Comparison of ENCODE assay signal across 40 cellular contexts in genomic region chr16:1113489-1113888, GRCh38. TPM values are rescaled to one million over a fixed set of nuclear protein-coding genes. Genes with fewer than 3 reads are reported as not detected.
"Had no signal": no experiment of that assay in that cellular context is flagged by ENCODE, and none has a peak within 500 bp of the region (broad histone marks: within the 10 kb centered on the region; RNA-seq: fewer than 3 reads in every experiment).

No MANE protein-coding gene starts in this region.

- H3K36me3 Mint-ChIP-seq: activated CD4-positive, alpha-beta memory T cell treated with anti-CD3 and anti-CD28 coated beads for 36 hours; activated naive CD4-positive, alpha-beta T cell treated with anti-CD3 and anti-CD28 coated beads, Interleukin-2, amount 50 U/mL, for 72 hours; activated naive CD8-positive, alpha-beta T cell treated with anti-CD3 and anti-CD28 coated beads for 36 hours had no signal

- H3K4me3 Mint-ChIP-seq: activated B cell treated with CpG ODN at 0.5 μM for 24 hours; activated CD4-positive, alpha-beta memory T cell treated with anti-CD3 and anti-CD28 coated beads for 36 hours; activated CD4-positive, alpha-beta T cell treated with anti-CD3 and anti-CD28 coated beads, Interleukin-2, amount 10 ng/mL, durations not matched to agents 24 days and 14 days; activated CD8-positive, alpha-beta T cell treated with anti-CD3 and anti-CD28 coated beads for 36 hours; activated naive CD4-positive, alpha-beta T cell treated with anti-CD3 and anti-CD28 coated beads for 36 hours; activated naive CD8-positive, alpha-beta T cell treated with anti-CD3 and anti-CD28 coated beads for 36 hours; activated T-cell treated with anti-CD3 and anti-CD28 coated beads, Interleukin-2, amount 50 U/mL, for 4 hours; activated T-cell treated with anti-CD3 and anti-CD28 coated beads, Interleukin-2, amount 50 U/mL, for 72 hours; activated T-helper 1 cell treated with anti-CD3 and anti-CD28 coated beads, Interleukin-12 subunit alpha, Interleukin-12 subunit beta, Interleukin-2, Interleukin-4 antibody, amounts not matched to agents 30 ng/mL and 10 ng/mL and 1 ng/mL, durations not matched to agents 14 hours and 24 hours and 36 hours; activated T-helper 17 cell treated with anti-CD3 and anti-CD28 coated beads, Interleukin-2, amount 50 U/mL, for 72 hours; T-helper 1 cell treated with Interleukin-12 subunit alpha and Interleukin-12 subunit beta and Interleukin-4 antibody, amounts not matched to agents 30 μg/mL and 1 μg/mL, for 36 hours; T-helper 2 cell treated with Interferon-gamma antibody and Interleukin-4, amounts not matched to agents 5 μg/mL and 100 μg/mL, for 36 hours had no signal

- H3K9me3 Mint-ChIP-seq: activated B cell treated with CpG ODN at 0.5 μM for 24 hours; activated CD4-positive, alpha-beta memory T cell treated with anti-CD3 and anti-CD28 coated beads for 36 hours; activated CD4-positive, alpha-beta T cell treated with anti-CD3 and anti-CD28 coated beads, Interleukin-2, amount 10 ng/mL, durations not matched to agents 24 days and 14 days; activated CD8-positive, alpha-beta T cell treated with anti-CD3 and anti-CD28 coated beads for 36 hours; activated naive CD4-positive, alpha-beta T cell treated with anti-CD3 and anti-CD28 coated beads for 36 hours; activated naive CD4-positive, alpha-beta T cell treated with anti-CD3 and anti-CD28 coated beads, Interleukin-2, amount 50 U/mL, for 72 hours; activated naive CD8-positive, alpha-beta T cell treated with anti-CD3 and anti-CD28 coated beads for 36 hours; activated T-cell treated with anti-CD3 and anti-CD28 coated beads, Interleukin-2, amount 50 U/mL, for 4 hours; activated T-cell treated with anti-CD3 and anti-CD28 coated beads, Interleukin-2, amount 50 U/mL, for 72 hours; activated T-helper 1 cell treated with anti-CD3 and anti-CD28 coated beads, Interleukin-12 subunit alpha, Interleukin-12 subunit beta, Interleukin-2, Interleukin-4 antibody, amounts not matched to agents 30 ng/mL and 10 ng/mL and 1 ng/mL, durations not matched to agents 14 hours and 24 hours and 36 hours; activated T-helper 17 cell treated with anti-CD3 and anti-CD28 coated beads, Interleukin-2, amount 50 U/mL, for 72 hours; T-helper 1 cell treated with Interleukin-12 subunit alpha and Interleukin-12 subunit beta and Interleukin-4 antibody, amounts not matched to agents 30 μg/mL and 1 μg/mL, for 36 hours; T-helper 2 cell treated with Interferon-gamma antibody and Interleukin-4, amounts not matched to agents 5 μg/mL and 100 μg/mL, for 36 hours had no signal

- H3K27ac ChIP-seq: adrenal gland, body of pancreas, brain microvascular endothelial cell, breast epithelium, VCaP had no signal

- H3K4me1 ChIP-seq: adrenal gland, breast epithelium had no signal

- DNase-seq: activated B cell treated with CpG ODN at 0.5 μM for 24 hours; activated CD4-positive, alpha-beta memory T cell treated with anti-CD3 and anti-CD28 coated beads for 36 hours; activated CD4-positive, alpha-beta T cell treated with anti-CD3 and anti-CD28 coated beads for 4 hours; activated CD4-positive, alpha-beta T cell treated with anti-CD3 and anti-CD28 coated beads, Interleukin-2, amount 10 ng/mL, durations not matched to agents 24 days and 14 days; activated CD4-positive, alpha-beta T cell treated with anti-CD3 and anti-CD28 coated beads, Interleukin-2, amount 50 U/mL, for 1 hour; activated CD4-positive, alpha-beta T cell treated with anti-CD3 and anti-CD28 coated beads, Interleukin-2, amount 50 U/mL, for 4 hours; activated CD4-positive, CD25-positive, alpha-beta regulatory T cell treated with anti-CD3 and anti-CD28 coated beads, Interleukin-2, amount 50 U/mL, for 72 hours; activated CD8-positive, alpha-beta memory T cell treated with anti-CD3 and anti-CD28 coated beads, Interleukin-2, amount 50 U/mL, for 4 hours; activated CD8-positive, alpha-beta T cell treated with anti-CD3 and anti-CD28 coated beads for 36 hours; activated effector memory CD4-positive, alpha-beta T cell treated with anti-CD3 and anti-CD28 coated beads, Interleukin-2, amount 50 U/mL, for 16 hours; activated gamma-delta T cell treated with Interleukin-2 at 50 U/mL for 16 hours; activated naive CD4-positive, alpha-beta T cell; activated naive CD4-positive, alpha-beta T cell treated with anti-CD3 and anti-CD28 coated beads for 36 hours; activated naive CD4-positive, alpha-beta T cell treated with anti-CD3 and anti-CD28 coated beads, Interleukin-2, amount 50 U/mL, for 16 hours; activated naive CD8-positive, alpha-beta T cell treated with anti-CD3 and anti-CD28 coated beads for 36 hours; activated T-cell treated with anti-CD3 and anti-CD28 coated beads for 4 hours; activated T-cell treated with anti-CD3 and anti-CD28 coated beads, Interleukin-2, amount 50 U/mL, for 1 hour; activated T-cell treated with anti-CD3 and anti-CD28 coated beads, Interleukin-2, amount 50 U/mL, for 4 hours; activated T-cell treated with anti-CD3 and anti-CD28 coated beads, Interleukin-2, amount 50 U/mL, for 72 hours; adrenal gland; amniotic stem cell; aorta; body of pancreas; brain microvascular endothelial cell; central memory CD4-positive, alpha-beta T cell; T-helper 1 cell; T-helper 2 cell; T-helper 9 cell had no signal

- FAIRE-seq: astrocyte, TTC549 had no signal

- H3K36me3 ChIP-seq: adrenal gland, brain microvascular endothelial cell, breast epithelium had no signal

- H3K4me3 ChIP-seq: adrenal gland, body of pancreas, breast epithelium had no signal

- ATAC-seq: activated CD8-positive, alpha-beta T cell treated with anti-CD3 and anti-CD28 coated beads for 36 hours; activated naive CD4-positive, alpha-beta T cell treated with anti-CD3 and anti-CD28 coated beads, Interleukin-2, amount 50 U/mL, for 72 hours; activated T-cell treated with anti-CD3 and anti-CD28 coated beads, Interleukin-2, amount 50 U/mL, for 4 hours; activated T-cell treated with anti-CD3 and anti-CD28 coated beads, Interleukin-2, amount 50 U/mL, for 72 hours; activated T-helper 17 cell treated with anti-CD3 and anti-CD28 coated beads, Interleukin-2, amount 50 U/mL, for 72 hours; body of pancreas had no signal

- H3K9me3 ChIP-seq: adrenal gland, body of pancreas, breast epithelium had no signal

- H3K27me3 ChIP-seq: adrenal gland had no signal

- H3K4me1 Mint-ChIP-seq: activated B cell treated with CpG ODN at 0.5 μM for 24 hours; activated CD4-positive, alpha-beta T cell treated with anti-CD3 and anti-CD28 coated beads, Interleukin-2, amount 10 ng/mL, durations not matched to agents 24 days and 14 days; activated naive CD8-positive, alpha-beta T cell treated with anti-CD3 and anti-CD28 coated beads for 36 hours; activated T-helper 17 cell treated with anti-CD3 and anti-CD28 coated beads, Interleukin-2, amount 50 U/mL, for 72 hours had no signal

- H3K27ac Mint-ChIP-seq: activated B cell treated with CpG ODN at 0.5 μM for 24 hours; activated CD4-positive, alpha-beta memory T cell treated with anti-CD3 and anti-CD28 coated beads for 36 hours; activated CD4-positive, alpha-beta T cell treated with anti-CD3 and anti-CD28 coated beads, Interleukin-2, amount 10 ng/mL, durations not matched to agents 24 days and 14 days; activated CD8-positive, alpha-beta T cell treated with anti-CD3 and anti-CD28 coated beads for 36 hours; activated naive CD4-positive, alpha-beta T cell treated with anti-CD3 and anti-CD28 coated beads for 36 hours; activated naive CD4-positive, alpha-beta T cell treated with anti-CD3 and anti-CD28 coated beads, Interleukin-2, amount 50 U/mL, for 72 hours; activated naive CD8-positive, alpha-beta T cell treated with anti-CD3 and anti-CD28 coated beads for 36 hours; activated T-cell treated with anti-CD3 and anti-CD28 coated beads, Interleukin-2, amount 50 U/mL, for 72 hours; activated T-helper 1 cell treated with anti-CD3 and anti-CD28 coated beads, Interleukin-12 subunit alpha, Interleukin-12 subunit beta, Interleukin-2, Interleukin-4 antibody, amounts not matched to agents 30 ng/mL and 10 ng/mL and 1 ng/mL, durations not matched to agents 14 hours and 24 hours and 36 hours; activated T-helper 17 cell treated with anti-CD3 and anti-CD28 coated beads, Interleukin-2, amount 50 U/mL, for 72 hours; T-helper 1 cell treated with Interleukin-12 subunit alpha and Interleukin-12 subunit beta and Interleukin-4 antibody, amounts not matched to agents 30 μg/mL and 1 μg/mL, for 36 hours; T-helper 2 cell treated with Interferon-gamma antibody and Interleukin-4, amounts not matched to agents 5 μg/mL and 100 μg/mL, for 36 hours had no signal

- H3K27me3 Mint-ChIP-seq: activated CD4-positive, alpha-beta T cell treated with anti-CD3 and anti-CD28 coated beads, Interleukin-2, amount 10 ng/mL, durations not matched to agents 24 days and 14 days; activated naive CD8-positive, alpha-beta T cell treated with anti-CD3 and anti-CD28 coated beads for 36 hours; activated T-helper 17 cell treated with anti-CD3 and anti-CD28 coated beads, Interleukin-2, amount 50 U/mL, for 72 hours had no signal

RNA-seq across cellular contexts. Expression of gene C1QTNF8, which starts 17.4 kb away (rescaled TPM):
- total RNA-seq: activated B cell treated with CpG ODN at 0.5 μM for 24 hours; activated CD4-positive, alpha-beta memory T cell treated with anti-CD3 and anti-CD28 coated beads for 36 hours; activated CD4-positive, alpha-beta T cell treated with anti-CD3 and anti-CD28 coated beads, Interleukin-2, amount 10 ng/mL, durations not matched to agents 24 days and 14 days; activated CD8-positive, alpha-beta memory T cell treated with anti-CD3 and anti-CD28 coated beads for 36 hours; activated CD8-positive, alpha-beta T cell treated with anti-CD3 and anti-CD28 coated beads for 36 hours; activated naive CD4-positive, alpha-beta T cell treated with anti-CD3 and anti-CD28 coated beads for 36 hours; activated naive CD4-positive, alpha-beta T cell treated with anti-CD3 and anti-CD28 coated beads, Interleukin-2, amount 50 U/mL, for 72 hours; activated naive CD8-positive, alpha-beta T cell treated with anti-CD3 and anti-CD28 coated beads for 36 hours; activated T-cell treated with anti-CD3 and anti-CD28 coated beads, Interleukin-2, amount 50 U/mL, for 4 hours; activated T-cell treated with anti-CD3 and anti-CD28 coated beads, Interleukin-2, amount 50 U/mL, for 72 hours; activated T-helper 1 cell treated with anti-CD3 and anti-CD28 coated beads, Interleukin-12 subunit alpha, Interleukin-12 subunit beta, Interleukin-2, Interleukin-4 antibody, amounts not matched to agents 30 ng/mL and 10 ng/mL and 1 ng/mL, durations not matched to agents 14 hours and 24 hours and 36 hours; activated T-helper 17 cell treated with anti-CD3 and anti-CD28 coated beads, Interleukin-2, amount 50 U/mL, for 72 hours; astrocyte; body of pancreas; breast epithelium; cardiac septum; cerebellum had no signal

RNA-seq across cellular contexts. Expression of gene SSTR5, which starts 40.9 kb away (rescaled TPM):
- total RNA-seq: activated B cell treated with CpG ODN at 0.5 μM for 24 hours; activated CD4-positive, alpha-beta memory T cell treated with anti-CD3 and anti-CD28 coated beads for 36 hours; activated CD4-positive, alpha-beta T cell treated with anti-CD3 and anti-CD28 coated beads, Interleukin-2, amount 10 ng/mL, durations not matched to agents 24 days and 14 days; activated CD8-positive, alpha-beta memory T cell treated with anti-CD3 and anti-CD28 coated beads for 36 hours; activated CD8-positive, alpha-beta T cell treated with anti-CD3 and anti-CD28 coated beads for 36 hours; activated naive CD4-positive, alpha-beta T cell treated with anti-CD3 and anti-CD28 coated beads for 36 hours; activated naive CD4-positive, alpha-beta T cell treated with anti-CD3 and anti-CD28 coated beads, Interleukin-2, amount 50 U/mL, for 72 hours; activated naive CD8-positive, alpha-beta T cell treated with anti-CD3 and anti-CD28 coated beads for 36 hours; activated T-cell treated with anti-CD3 and anti-CD28 coated beads, Interleukin-2, amount 50 U/mL, for 4 hours; activated T-cell treated with anti-CD3 and anti-CD28 coated beads, Interleukin-2, amount 50 U/mL, for 72 hours; activated T-helper 1 cell treated with anti-CD3 and anti-CD28 coated beads, Interleukin-12 subunit alpha, Interleukin-12 subunit beta, Interleukin-2, Interleukin-4 antibody, amounts not matched to agents 30 ng/mL and 10 ng/mL and 1 ng/mL, durations not matched to agents 14 hours and 24 hours and 36 hours; activated T-helper 17 cell treated with anti-CD3 and anti-CD28 coated beads, Interleukin-2, amount 50 U/mL, for 72 hours; astrocyte; breast epithelium; cerebellum had no signal
